In the genomic region with DNA sequence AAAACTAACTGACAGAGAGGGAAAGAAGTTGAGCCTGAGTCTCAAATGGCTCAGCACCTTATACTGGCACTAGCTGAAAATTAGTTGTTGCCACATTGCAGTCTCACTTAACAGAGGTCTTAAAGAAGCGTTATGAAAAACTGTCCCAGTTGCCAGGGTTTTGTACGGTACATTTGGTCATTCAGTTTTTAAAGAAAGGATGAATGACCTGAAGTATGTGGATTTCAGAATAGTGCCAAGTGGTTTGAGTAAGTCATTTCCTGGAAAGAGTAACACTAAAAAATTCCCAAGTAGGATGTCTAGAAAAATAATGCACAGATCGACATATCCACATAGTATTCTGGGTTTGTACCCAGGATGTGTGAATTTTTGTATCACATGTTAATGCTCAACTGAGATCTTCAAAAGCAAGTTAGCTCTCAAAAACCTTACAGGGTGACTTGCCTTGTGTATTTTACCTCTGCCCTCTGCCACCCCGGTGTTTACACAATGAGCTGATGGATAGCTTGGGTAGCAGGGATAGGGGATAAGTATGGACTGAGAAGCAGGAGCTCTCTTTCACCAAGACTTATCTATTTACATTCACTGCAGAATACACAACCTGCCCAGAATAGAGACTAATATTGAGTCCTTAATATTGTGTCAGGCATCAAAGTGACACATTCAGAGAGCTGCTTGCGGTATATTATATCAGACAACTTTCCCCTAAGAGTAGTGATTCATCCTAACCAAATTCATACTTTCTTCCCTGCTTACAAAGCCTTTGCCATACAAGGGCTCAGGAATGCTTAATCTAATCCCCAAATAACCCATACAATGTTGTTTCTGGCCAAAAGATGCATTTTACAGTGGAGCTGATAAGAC, we compare ENCODE assay signal across 20 cellular contexts.
DNase-seq lines count a peak whose midpoint lies in the region; ATAC-seq and TF ChIP-seq lines count a peak whose summit lies in the region.
"Had no signal": no experiment of that assay in that cellular context is flagged by ENCODE, and none has a peak within 500 bp of the region (broad histone marks: within the 10 kb centered on the region; RNA-seq: fewer than 3 reads in every experiment).

No MANE protein-coding gene starts in this region.

- in situ Hi-C loops in GM13977 (cut with MboI; ENCODE audit: low pct_unique_long_range_greater_than_20kb, low sequenced_read_pairs, unreplicated experiment), result no loop called here

- TF ChIP-seq CTCF in GM13977 (IDR thresholded peaks at IDR 0.05; ENCODE audit: extremely low read depth, insufficient read depth, missing control alignments), result no peak

- no peak for ATAC-seq in GM19467 (IDR thresholded peaks at IDR 0.05; ENCODE audit: unreplicated experiment)
- no peak for ATAC-seq in HG03565 (IDR thresholded peaks at IDR 0.05; ENCODE audit: unreplicated experiment)
- ATAC-seq: activated naive CD4-positive, alpha-beta T cell treated with anti-CD3 and anti-CD28 coated beads, Interleukin-2, amount 50 U/mL, for 72 hours; HCT116; heart left ventricle; K562; right lobe of liver had no signal

- DNase-seq in NCI-H82 (lab: John Stamatoyannopoulos, UW) (peak; percentile 52), NCI-H82 treated with DMSO at 0.1 percent for 48 hours (lab: John Stamatoyannopoulos, UW; ENCODE audit: unreplicated experiment) (no peak), astrocyte of the hippocampus (ENCODE audit: low read depth, low spot score) (peak; percentile 79), iris pigment epithelial cell (ENCODE audit: low read depth) (peak; percentile 66), GM13977 (ENCODE audit: low spot score) (no peak)
- no peak for DNase-seq in stimulated activated CD4-positive, alpha-beta T cell treated with anti-CD3 and anti-CD28 coated beads, Interleukin-4, amount 100 ng/mL, for 4 hours
- DNase-seq: activated CD4-positive, alpha-beta T cell treated with anti-CD3 and anti-CD28 coated beads, Interleukin-2, amount 50 U/mL, for 1 hour; activated T-cell treated with anti-CD3 and anti-CD28 coated beads for 4 hours; CD4-positive, alpha-beta memory T cell; heart left ventricle; NCI-H1092 treated with DMSO at 0.1 percent for 48 hours; NCI-H2171; right lobe of liver; SIG-M5; stimulated activated CD4-positive, alpha-beta T cell treated with anti-CD3 and anti-CD28 coated beads, Interleukin-2, amount 100 ng/mL, for 48 hours had no signal

Comparison
In these comparisons a context has a peak if more than half of its experiments do, and no peak if none do; other contexts are left out.
1. DNase-seq: peak in NCI-H82 (single experiment), astrocyte of the hippocampus (single experiment) and iris pigment epithelial cell (single experiment); none in NCI-H82 treated with DMSO at 0.1 percent for 48 hours (single experiment), GM13977 (single experiment) and stimulated activated CD4-positive, alpha-beta T cell treated with anti-CD3 and anti-CD28 coated beads, Interleukin-4, amount 100 ng/mL, for 4 hours (0 of 2).